19 cellular contexts compared by ENCODE assay signal in the genomic region with DNA sequence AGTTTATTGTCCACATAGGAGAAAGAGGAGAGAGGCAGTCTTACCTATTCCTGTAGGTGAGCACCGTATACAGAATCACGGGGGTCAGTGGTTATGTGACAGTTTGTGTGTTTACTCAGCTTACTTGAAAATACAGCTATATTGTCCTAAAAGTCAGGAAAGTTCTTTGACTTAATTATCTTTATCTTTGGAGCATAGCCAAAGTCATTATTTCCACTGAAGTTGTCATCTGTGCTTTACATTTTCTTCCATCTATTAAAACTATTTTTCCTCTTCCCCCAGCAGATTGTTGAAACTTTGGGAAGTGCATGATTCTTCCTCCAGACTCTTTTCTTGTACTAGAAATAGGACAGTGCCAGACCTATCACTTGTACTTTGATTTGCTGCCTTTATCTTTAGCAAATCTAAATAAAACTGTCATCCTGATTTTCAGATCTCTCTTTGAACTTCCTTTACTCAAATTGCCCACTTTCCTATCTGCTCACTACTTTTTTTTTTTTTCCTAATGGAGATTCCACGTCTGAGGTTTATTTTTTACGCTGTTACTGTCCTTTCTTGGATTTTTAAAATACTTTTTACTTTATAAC.
"Had no signal": no experiment of that assay in that cellular context is flagged by ENCODE, and none has a peak within 500 bp of the region (broad histone marks: within the 10 kb centered on the region; RNA-seq: fewer than 3 reads in every experiment).

No MANE protein-coding gene starts in this region.

- H3K4me2 ChIP-seq: KMS-11 had no signal

- DNase-seq: IMR-90; Kasumi-1; MM.1S; NCI-H1092 treated with DMSO at 0.1 percent for 48 hours; NCI-H1436; NCI-H1694; NCI-H187 treated with DMSO at 0.1 percent for 48 hours; NCI-H2029 treated with DMSO at 0.1 percent for 48 hours; NCI-H2171 treated with DMSO at 0.1 percent for 48 hours; NCI-H524; NCI-H526 treated with DMSO at 0.1 percent for 48 hours; NCI-H774; NK-92 treated with Interleukin-12 subunit alpha and Interleukin-12 subunit beta, amount 100 ng/mL, for 24 hours; PC-3; SHP77 had no signal

- H3K27ac ChIP-seq: KMS-11, RWPE1 had no signal

- H3K9ac ChIP-seq: KMS-11 had no signal

- FAIRE-seq: HepG2 had no signal

- ATAC-seq: HepG2, Panc1, PC-3 had no signal
